8 cellular contexts compared by ENCODE assay signal in genomic region chr20:57707849-57708693, GRCh38. TPM values are rescaled to one million over a fixed set of nuclear protein-coding genes. Genes with fewer than 3 reads are reported as not detected.
DNase-seq lines count a peak whose midpoint lies in the region; ATAC-seq and TF ChIP-seq lines count a peak whose summit lies in the region.

No MANE protein-coding gene starts in this region.

- 44 to 67% (median 45%) methylated on average over 23 of the region's 23 CpGs for WGBS in psoas muscle, 3 donors

- peaks cover 11% of the 10 kb centered on the region for H3K4me1 ChIP-seq in cardiac muscle cell (ENCODE audit: low read depth)
- peaks cover 48% of the 10 kb centered on the region for H3K4me1 ChIP-seq in psoas muscle

- TF ChIP-seq CTCF in WERI-Rb-1 (IDR thresholded peaks at IDR 0.05; ENCODE audit: low read depth, low read length) = no peak
- TF ChIP-seq CTCF in cardiac muscle cell (IDR thresholded peaks at IDR 0.05; ENCODE audit: low read depth, low read length) = no peak
- TF ChIP-seq CTCF in psoas muscle (IDR thresholded peaks at IDR 0.05) = no peak

- no peak overlapping the region for H3K27ac ChIP-seq in WERI-Rb-1
- H3K27ac ChIP-seq in cardiac muscle cell = no peak overlapping the region
- peak overlapping the region; percentile 70 for H3K27ac ChIP-seq in psoas muscle

- H3K36me3 ChIP-seq in WERI-Rb-1 (peaks cover 4% of the 10 kb centered on the region), cardiac muscle cell (no peaks in the 10 kb centered on the region), psoas muscle (ENCODE audit: insufficient read depth in 1 of 2, low read depth in 1 of 2) (no peaks in the 10 kb centered on the region)

- intact Hi-C loops in psoas muscle (cut with DNase I) = loop anchor here in 1 of 2 donors (5.0 to 10.0 kb wide), 2 partner anchors 39 to 333 kb away; no protein-coding TSS in a partner anchor
- intact Hi-C loops in posterior cingulate gyrus (cut with DNase I) = no loop called here

- DNase-seq in ELF-1 (ENCODE audit: low read depth, low spot score) (peak; percentile 47), WERI-Rb-1 (no peak), cardiac muscle cell (ENCODE audit: low read depth in 1 of 2, low spot score in 1 of 2) (peak in 1 of 2 donors; percentile 24), psoas muscle (no peak), NOMO-1 treated with dmso at 0.1 percent for 144 hours (lab: John Stamatoyannopoulos, UW; ENCODE audit: unreplicated experiment) (no peak), posterior cingulate gyrus (no peak), NAMALWA (ENCODE audit: low spot score) (no peak)

- H3K27me3 ChIP-seq in WERI-Rb-1 (ENCODE audit: insufficient read depth, low read depth, severe bottlenecking) (no peaks in the 10 kb centered on the region), cardiac muscle cell (peaks cover 8% of the 10 kb centered on the region), psoas muscle (ENCODE audit: insufficient read depth in 3 of 3, low read length in 2 of 3) (no peaks in the 10 kb centered on the region)

- peak; percentile 36 to 61 (median 56) for ATAC-seq in psoas muscle
- no peak for ATAC-seq in HG03135 (IDR thresholded peaks at IDR 0.05; ENCODE audit: unreplicated experiment)

- peak overlapping the region; percentile 62 for H3K4me3 ChIP-seq in WERI-Rb-1 (ENCODE audit: low read depth, low read length)
- peak overlapping the region; percentile 36 for H3K4me3 ChIP-seq in cardiac muscle cell
- H3K4me3 ChIP-seq in psoas muscle = peak overlapping the region; percentile 69

- H3K9me3 ChIP-seq in WERI-Rb-1 (ENCODE audit: severe bottlenecking) (no peaks in the 10 kb centered on the region), cardiac muscle cell (ENCODE audit: low read depth) (no peaks in the 10 kb centered on the region), psoas muscle (no peaks in the 10 kb centered on the region)

RNA-seq across cellular contexts. Expression of gene PMEPA1, which starts 1.7 kb away (rescaled TPM):
- 2.4 and 8.8 TPM in 2 replicates for total RNA-seq in cardiac muscle cell
- polyA plus RNA-seq in cardiac muscle cell = 10.5 and 10.9 TPM in 2 replicates
- total RNA-seq in psoas muscle = 10 to 100 TPM in 3 of 4 donors, 1 to 10 TPM in 1; 8.9 to 19.5 (median 15.6) TPM
- 10 to 100 TPM; 17.1 to 34.0 (median 30.7) TPM for polyA plus RNA-seq in psoas muscle
